In the genomic region with DNA sequence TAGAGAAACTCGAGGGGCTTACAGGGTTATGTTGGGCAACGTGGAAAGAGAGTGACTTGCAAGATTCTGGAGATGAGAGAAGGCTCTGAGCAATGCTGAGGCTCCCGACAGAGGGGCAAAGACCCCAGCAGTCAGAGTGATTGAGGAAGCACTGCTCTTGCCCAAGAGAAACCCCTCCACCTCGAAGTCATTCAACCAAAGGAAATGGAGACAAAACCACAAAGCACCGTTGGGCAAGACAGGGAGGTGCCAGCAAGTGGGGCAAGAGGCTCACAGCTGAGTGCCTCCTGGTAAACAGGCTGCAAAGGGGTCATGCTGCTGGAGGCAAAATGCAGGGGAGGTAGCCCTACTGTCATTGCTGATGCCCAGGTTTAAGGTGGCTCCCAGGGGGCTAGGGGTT, we compare ENCODE assay signal across 9 cellular contexts. TPM values are rescaled to one million over a fixed set of nuclear protein-coding genes. Genes with fewer than 3 reads are reported as not detected.
A peak's percentile ranks its signal among the peaks of the same experiment; 100 is the strongest.
DNase-seq lines count a peak whose midpoint lies in the region; ATAC-seq and TF ChIP-seq lines count a peak whose summit lies in the region.
"Had no signal": no experiment of that assay in that cellular context is flagged by ENCODE, and none has a peak within 500 bp of the region (broad histone marks: within the 10 kb centered on the region; RNA-seq: fewer than 3 reads in every experiment).

No MANE protein-coding gene starts in this region.

- no peaks in the 10 kb centered on the region for H3K27me3 ChIP-seq in CD4-positive, alpha-beta T cell (ENCODE audit: control insufficient read depth, insufficient read depth, low read length)
- no peaks in the 10 kb centered on the region for H3K27me3 ChIP-seq in prostate gland (replicated peaks; ENCODE audit: insufficient read depth)

- CTCF ChIA-PET in CD4-positive, alpha-beta T cell (lab: Charles Lee), result interaction anchor here (1.1 to 3.0 kb wide), 7 partner anchors 9 to 64 kb away, joined by 3 to 14 read pairs (median 4); no protein-coding TSS in a partner anchor
- CTCF ChIA-PET in activated CD8-positive, alpha-beta T cell treated with anti-CD3 and anti-CD28 coated beads for 36 hours (lab: Charles Lee), result interaction anchor here (0.9 to 1.7 kb wide), 4 partner anchors 42 to 105 kb away, joined by 3 read pairs; no protein-coding TSS in a partner anchor

- intact Hi-C loops in CD4-positive, alpha-beta T cell (cut with DNase I, micrococcal nuclease), result loop anchor here (1.0 to 5.0 kb wide), 2 partner anchors 47 to 65 kb away; no protein-coding TSS in a partner anchor
- intact Hi-C loops in activated CD8-positive, alpha-beta T cell treated with anti-CD3 and anti-CD28 coated beads for 36 hours (cut with micrococcal nuclease), result no loop called here
- intact Hi-C loops in prostate gland (cut with DNase I), result no loop called here

- DNase-seq in CD4-positive, alpha-beta T cell, result peak in 9 of 10 experiments; percentile 36 to 53 (median 45)
- DNase-seq in M059J (ENCODE audit: low read depth) (peak; percentile 73), left lobe of liver (ENCODE audit: low spot score) (peak; percentile 53), cortex of kidney (lab: John Stamatoyannopoulos, UW) (no peak), prostate gland (ENCODE audit: low spot score) (no peak), COLO668 (lab: John Stamatoyannopoulos, UW; ENCODE audit: unreplicated experiment) (no peak), A172 (ENCODE audit: low spot score) (no peak)
- DNase-seq in activated CD8-positive, alpha-beta T cell treated with anti-CD3 and anti-CD28 coated beads for 36 hours, result peak; percentile 73

- no peak for TF ChIP-seq POLR2A in prostate gland (IDR thresholded peaks at IDR 0.05)

- H3K36me3 ChIP-seq in prostate gland, result no peaks in the 10 kb centered on the region

- H3K9me3 Mint-ChIP-seq in CD4-positive, alpha-beta T cell, result no peaks in the 10 kb centered on the region
- H3K9me3 Mint-ChIP-seq in activated CD8-positive, alpha-beta T cell treated with anti-CD3 and anti-CD28 coated beads for 36 hours, result no peaks in the 10 kb centered on the region
- H3K9me3 Mint-ChIP-seq: neural crest cell had no signal

- WGBS in prostate gland, result 52% methylated on average over 5 of the region's 5 CpGs

- peaks cover 55% of the 10 kb centered on the region for H3K4me1 Mint-ChIP-seq in CD4-positive, alpha-beta T cell (ENCODE audit: low read depth)
- peaks cover 40% of the 10 kb centered on the region for H3K4me1 Mint-ChIP-seq in activated CD8-positive, alpha-beta T cell treated with anti-CD3 and anti-CD28 coated beads for 36 hours (ENCODE audit: low read depth)

- no peak overlapping the region for H3K4me3 ChIP-seq in prostate gland

- H3K9me3 ChIP-seq in CD4-positive, alpha-beta T cell (ENCODE audit: control insufficient read depth, low read length), result no peaks in the 10 kb centered on the region
- no peaks in the 10 kb centered on the region for H3K9me3 ChIP-seq in prostate gland

- no peaks in the 10 kb centered on the region for H3K36me3 Mint-ChIP-seq in CD4-positive, alpha-beta T cell (ENCODE audit: low read depth)
- H3K36me3 Mint-ChIP-seq in activated CD8-positive, alpha-beta T cell treated with anti-CD3 and anti-CD28 coated beads for 36 hours (ENCODE audit: low read depth), result no peaks in the 10 kb centered on the region

- H3K27me3 Mint-ChIP-seq in CD4-positive, alpha-beta T cell, result no peaks in the 10 kb centered on the region
- H3K27me3 Mint-ChIP-seq in activated CD8-positive, alpha-beta T cell treated with anti-CD3 and anti-CD28 coated beads for 36 hours, result no peaks in the 10 kb centered on the region

- H3K27ac Mint-ChIP-seq in CD4-positive, alpha-beta T cell, result peak overlapping the region; percentile 90
- H3K27ac Mint-ChIP-seq in activated CD8-positive, alpha-beta T cell treated with anti-CD3 and anti-CD28 coated beads for 36 hours, result peak overlapping the region; percentile 93

- ATAC-seq in CD4-positive, alpha-beta T cell (ENCODE audit: poor library complexity), result peak; percentile 55
- ATAC-seq in activated CD8-positive, alpha-beta T cell treated with anti-CD3 and anti-CD28 coated beads for 36 hours, result peak; percentile 73
- no peak for ATAC-seq in left lobe of liver

- peak; percentile 21 for TF ChIP-seq CTCF in CD4-positive, alpha-beta T cell (IDR thresholded peaks at IDR 0.05)
- TF ChIP-seq CTCF in activated CD8-positive, alpha-beta T cell treated with anti-CD3 and anti-CD28 coated beads for 36 hours (IDR thresholded peaks at IDR 0.05), result no peak
- no peak for TF ChIP-seq CTCF in prostate gland (IDR thresholded peaks at IDR 0.05)

- POLR2A ChIA-PET in CD4-positive, alpha-beta T cell (lab: Charles Lee), result interaction anchor here (1.0 to 4.0 kb wide), 10 partner anchors 10 to 73 kb away, joined by 3 to 33 read pairs (median 8); partner anchors contain the start of gene MYH9
- POLR2A ChIA-PET in activated CD8-positive, alpha-beta T cell treated with anti-CD3 and anti-CD28 coated beads for 36 hours (lab: Charles Lee), result interaction anchor here (0.6 to 2.3 kb wide), 9 partner anchors 9 to 66 kb away, joined by 3 to 9 read pairs (median 4); partner anchors contain the start of gene MYH9

- H3K4me1 ChIP-seq in prostate gland (replicated peaks), result no peaks in the 10 kb centered on the region

- H3K4me3 Mint-ChIP-seq in CD4-positive, alpha-beta T cell, result peak overlapping the region; percentile 65
- H3K4me3 Mint-ChIP-seq in activated CD8-positive, alpha-beta T cell treated with anti-CD3 and anti-CD28 coated beads for 36 hours, result no peak overlapping the region
- H3K4me3 Mint-ChIP-seq: neural crest cell had no signal

- peak overlapping the region; percentile 59 for H3K27ac ChIP-seq in CD4-positive, alpha-beta T cell (ENCODE audit: low read depth, low read length)
- no peak overlapping the region for H3K27ac ChIP-seq in prostate gland

RNA-seq across cellular contexts. Expression of gene MYH9, which starts 17.9 kb away (rescaled TPM):
- 100 to 1,000 TPM; 901 to 925 TPM for total RNA-seq in CD4-positive, alpha-beta T cell
- total RNA-seq in M059J (2014; rRNA removed; shearing (Covaris generic)), result 151 and 320 TPM in 2 replicates
- total RNA-seq in activated CD8-positive, alpha-beta T cell treated with anti-CD3 and anti-CD28 coated beads for 36 hours, result 100 to 1,000 TPM; 624 to 679 TPM
- total RNA-seq in left lobe of liver (204 TPM), prostate gland (100 to 1,000 TPM; 295 to 329 TPM)
- total RNA-seq in A172 (2014; rRNA removed; shearing (Covaris generic)), result 180 and 245 TPM in 2 replicates

Comparison
In these comparisons a context has a peak if more than half of its experiments do, and no peak if none do; other contexts are left out.
1. DNase-seq: peak in CD4-positive, alpha-beta T cell (9 of 10), M059J (single experiment), activated CD8-positive, alpha-beta T cell treated with anti-CD3 and anti-CD28 coated beads for 36 hours (single experiment) and left lobe of liver (single experiment); none in cortex of kidney (single experiment), prostate gland (single experiment), COLO668 (single experiment) and A172 (single experiment).
2. intact Hi-C loops: an anchor here in CD4-positive, alpha-beta T cell (1.0 to 5.0 kb wide); none called in activated CD8-positive, alpha-beta T cell treated with anti-CD3 and anti-CD28 coated beads for 36 hours and prostate gland.